ENCODE assay signal across 28 cellular contexts in genomic region chr5:113164016-113164415, GRCh38.
"Had no signal": no experiment of that assay in that cellular context is flagged by ENCODE, and none has a peak within 500 bp of the region (broad histone marks: within the 10 kb centered on the region; RNA-seq: fewer than 3 reads in every experiment).

No MANE protein-coding gene starts in this region.

- H2AFZ ChIP-seq: neural progenitor cell had no signal

- H3K9ac ChIP-seq: neural progenitor cell had no signal

- DNase-seq: activated CD4-positive, alpha-beta T cell treated with anti-CD3 and anti-CD28 coated beads for 36 hours; activated CD4-positive, CD25-positive, alpha-beta regulatory T cell; activated CD8-positive, alpha-beta memory T cell treated with anti-CD3 and anti-CD28 coated beads, Interleukin-2, amount 10 ng/mL, durations not matched to agents 7 days and 5 days; activated CD8-positive, alpha-beta T cell treated with anti-CD3 and anti-CD28 coated beads, Interleukin-2, amount 10 ng/mL, durations not matched to agents 7 days and 5 days; activated naive CD4-positive, alpha-beta T cell; activated T-cell treated with anti-CD3 and anti-CD28 coated beads, Interleukin-2, amount 50 U/mL, for 72 hours; cerebellar nuclear complex; effector memory CD4-positive, alpha-beta T cell; esophagus squamous epithelium; foreskin melanocyte; heart right ventricle; left lung; mesendoderm; natural killer cell; occipital lobe; right cardiac atrium; stimulated activated CD4-positive, alpha-beta T cell treated with anti-CD3 and anti-CD28 coated beads, Interleukin-15, amount 100 ng/mL, for 24 hours; stimulated activated CD4-positive, alpha-beta T cell treated with anti-CD3 and anti-CD28 coated beads, Interleukin-2, amount 100 ng/mL, for 24 hours; stimulated activated naive CD4-positive, alpha-beta T cell; tibial artery; upper lobe of right lung had no signal

- H3K4me1 ChIP-seq: upper lobe of right lung had no signal

- H3K36me3 ChIP-seq: esophagus squamous epithelium, heart right ventricle, left lung, neural progenitor cell, suprapubic skin, tibial artery, upper lobe of right lung had no signal

- FAIRE-seq: bronchial epithelial cell had no signal

- ATAC-seq: activated CD4-positive, alpha-beta T cell treated with anti-CD3 and anti-CD28 coated beads for 36 hours; activated CD8-positive, alpha-beta memory T cell treated with anti-CD3 and anti-CD28 coated beads, Interleukin-2, amount 10 ng/mL, durations not matched to agents 7 days and 5 days; activated CD8-positive, alpha-beta T cell treated with anti-CD3 and anti-CD28 coated beads, Interleukin-2, amount 10 ng/mL, durations not matched to agents 7 days and 5 days; activated naive CD4-positive, alpha-beta T cell treated with anti-CD3 and anti-CD28 coated beads, Interleukin-2, amount 50 U/mL, for 72 hours; activated T-cell treated with anti-CD3 and anti-CD28 coated beads, Interleukin-2, amount 50 U/mL, for 72 hours; heart right ventricle; left lung; natural killer cell; upper lobe of right lung had no signal

- H3K27ac ChIP-seq: coronary artery, dorsolateral prefrontal cortex, heart right ventricle, left lung, neural progenitor cell, suprapubic skin, tibial artery, upper lobe of right lung had no signal

- H3K4me3 ChIP-seq: coronary artery, dorsolateral prefrontal cortex, esophagus squamous epithelium, heart right ventricle, left lung, lung, neural progenitor cell, suprapubic skin, tibial artery, upper lobe of right lung had no signal

- H3K9me3 ChIP-seq: esophagus squamous epithelium, heart right ventricle, left lung, suprapubic skin, tibial artery, upper lobe of right lung had no signal

- H3K4me2 ChIP-seq: neural progenitor cell had no signal

- H3K27me3 ChIP-seq: dorsolateral prefrontal cortex, esophagus squamous epithelium, heart right ventricle, left lung, neural progenitor cell, suprapubic skin, tibial artery, upper lobe of right lung had no signal
